In the genomic region with DNA sequence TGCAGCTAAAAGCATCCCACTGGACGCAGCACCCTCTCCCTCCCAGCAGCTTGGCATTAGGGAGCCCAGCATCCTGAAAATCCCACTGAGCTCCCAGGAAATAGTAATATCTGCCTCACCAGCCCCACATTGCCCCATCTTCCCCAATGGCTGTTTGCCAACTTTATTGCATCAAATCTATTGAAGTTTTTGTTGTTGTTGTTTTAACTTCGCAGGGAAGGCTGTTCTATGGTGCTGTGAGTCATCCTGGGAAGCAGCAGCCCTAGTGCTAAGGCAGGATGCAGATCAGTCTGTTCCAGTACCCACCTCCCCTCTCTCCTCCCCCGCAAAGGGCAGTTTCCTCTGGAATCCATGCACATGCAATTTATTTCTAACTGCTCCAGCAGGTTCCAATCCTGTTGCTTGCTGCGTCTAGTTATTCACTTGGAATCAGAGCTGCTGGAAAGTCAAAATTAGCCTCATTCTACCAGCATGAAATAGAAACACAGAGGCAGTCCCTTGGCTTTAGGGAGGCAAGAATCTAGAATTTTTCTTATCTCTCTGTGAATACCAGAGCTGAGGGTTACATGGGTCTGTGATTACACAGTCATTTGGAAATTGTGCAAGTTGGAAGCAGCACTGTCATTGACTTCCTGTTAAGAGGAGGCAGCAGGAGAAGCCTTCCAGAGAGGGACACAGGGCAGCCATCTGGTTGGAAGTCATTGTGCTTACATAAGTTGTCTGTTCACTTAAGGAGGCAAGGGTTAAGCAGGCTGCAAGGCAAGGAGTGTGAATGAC, we compare ENCODE assay signal across 1 cellular context.
TF ChIP-seq lines count a peak whose summit lies in the region.

No MANE protein-coding gene starts in this region.

TF ChIP-seq in A549, 52 proteins besides CTCF, POLR2A, EP300 and RAD21 (continued from another document):
- TF ChIP-seq REST (IDR thresholded peaks at IDR 0.05) (no peak), FOSL2 (IDR thresholded peaks at IDR 0.05) (no peak), FOSL2 (CRISPR knock-in tag; IDR thresholded peaks at IDR 0.05) (peak; percentile 56), JUN (IDR thresholded peaks at IDR 0.05) (peak in 1 of 2 experiments; percentile 28; a peak in 1 of 5 replicates), CEBPB (IDR thresholded peaks at IDR 0.05) (peak; percentile 19 to 51; a peak in 2 of 4 replicates)
